Comparison of ENCODE assay signal across 9 cellular contexts in genomic region chr12:65948320-65949008, GRCh38.
DNase-seq lines count a peak whose midpoint lies in the region; ATAC-seq and TF ChIP-seq lines count a peak whose summit lies in the region.
"Had no signal": no experiment of that assay in that cellular context is flagged by ENCODE, and none has a peak within 500 bp of the region (broad histone marks: within the 10 kb centered on the region; RNA-seq: fewer than 3 reads in every experiment).

No MANE protein-coding gene starts in this region.

- CTCF ChIA-PET in RWPE1 (lab: Yijun Ruan, JAX), result interaction anchor here (0.5 to 1.2 kb wide), 3 partner anchors 9 to 636 kb away, joined by 3 to 5 read pairs (median 4); no protein-coding TSS in a partner anchor

- H3K9me3 ChIP-seq in ovary, result no peaks in the 10 kb centered on the region

- peak overlapping the region; percentile 79 for H3K27ac ChIP-seq in RWPE1
- H3K27ac ChIP-seq in ovary, result no peak overlapping the region

- WGBS in ovary, 3 donors, result 1 to 5% (median 3%) methylated on average over 11 of the region's 11 CpGs

- no peak for TF ChIP-seq POLR2A in ovary (IDR thresholded peaks at IDR 0.05)

- peak; percentile 55 for DNase-seq in D341Med (ENCODE audit: low spot score)
- peak; percentile 75 for DNase-seq in RWPE1 (ENCODE audit: low spot score)
- peak; percentile 87 to 95 for DNase-seq in foreskin fibroblast
- peak; percentile 55 to 65 (median 62) for DNase-seq in ovary
- no peak for DNase-seq in stimulated activated CD4-positive, alpha-beta T cell treated with anti-CD3 and anti-CD28 coated beads, Interleukin-4, amount 100 ng/mL, for 24 hours
- DNase-seq in effector CD8-positive, alpha-beta T cell (lab: John Stamatoyannopoulos, UW), result no peak
- no peak for DNase-seq in T-helper 9 cell
- DNase-seq: activated naive CD8-positive, alpha-beta T cell treated with anti-CD3 and anti-CD28 coated beads for 36 hours had no signal

- H3K27me3 ChIP-seq in ovary, result no peaks in the 10 kb centered on the region

- TF ChIP-seq CTCF in RWPE1 (conservative IDR thresholded peaks at IDR 0.05; ENCODE audit: low read depth) (no peak), foreskin fibroblast (IDR thresholded peaks at IDR 0.05; ENCODE audit: low read depth, low read length) (no peak), ovary (IDR thresholded peaks at IDR 0.05) (no peak)

- H3K4me1 ChIP-seq in ovary (ENCODE audit: insufficient read depth), result peaks cover 4% of the 10 kb centered on the region

- ATAC-seq in HG03045 (IDR thresholded peaks at IDR 0.05; ENCODE audit: unreplicated experiment), result no peak

- TF ChIP-seq EP300 in ovary (IDR thresholded peaks at IDR 0.05), result no peak

- H3K36me3 ChIP-seq in ovary, result no peaks in the 10 kb centered on the region

- intact Hi-C loops in ovary (cut with DNase I), result no loop called here

- no peak overlapping the region for H3K4me3 ChIP-seq in foreskin fibroblast (ENCODE audit: low read depth in 1 of 2, low read length in 2 of 2)
- no peak overlapping the region for H3K4me3 ChIP-seq in ovary

- POLR2A ChIA-PET in RWPE1 (lab: Yijun Ruan, JAX; ENCODE audit: low non-redundant PET), result no interaction called here

Comparison
In these comparisons a context has a peak if more than half of its experiments do, and no peak if none do; other contexts are left out.
1. DNase-seq: peak in D341Med (single experiment), RWPE1 (single experiment), foreskin fibroblast (2 of 2) and ovary (5 of 5); none in stimulated activated CD4-positive, alpha-beta T cell treated with anti-CD3 and anti-CD28 coated beads, Interleukin-4, amount 100 ng/mL, for 24 hours (single experiment), effector CD8-positive, alpha-beta T cell (single experiment) and T-helper 9 cell (single experiment).